ENCODE assay signal across 18 cellular contexts in the genomic region with DNA sequence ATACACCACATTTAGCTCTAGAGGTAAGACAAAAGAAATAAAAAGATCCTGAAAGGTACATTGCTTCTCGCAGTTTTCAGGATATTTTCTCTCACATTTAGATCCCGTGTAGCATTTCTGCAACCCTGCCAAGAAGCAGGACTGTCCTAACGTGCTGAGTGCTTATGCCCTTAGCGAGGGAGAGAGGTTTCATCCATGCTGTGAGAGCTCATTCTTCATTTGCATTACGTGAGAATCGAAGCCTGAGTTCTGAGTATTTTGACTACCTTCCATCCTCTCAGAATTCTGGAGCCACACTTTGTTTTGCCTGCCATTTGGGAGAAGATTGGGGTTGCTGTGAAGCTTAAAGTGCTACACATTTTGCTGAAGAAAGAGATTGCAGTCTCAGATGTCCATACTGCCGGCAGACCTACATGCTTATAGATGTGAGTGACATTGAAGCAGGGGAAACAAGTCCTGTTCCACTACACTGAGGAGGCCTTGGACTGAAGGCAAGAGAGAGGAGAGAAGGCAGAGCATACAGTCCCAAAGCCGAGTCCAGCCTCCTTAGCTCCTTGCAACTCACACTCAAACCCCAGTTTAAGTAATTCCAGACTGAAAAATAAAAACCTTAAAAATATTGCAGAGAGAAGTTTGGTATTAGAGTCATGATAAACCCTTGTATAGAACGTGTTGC.
A peak's percentile ranks its signal among the peaks of the same experiment; 100 is the strongest.
DNase-seq lines count a peak whose midpoint lies in the region; ATAC-seq, FAIRE-seq and TF ChIP-seq lines count a peak whose summit lies in the region.
"Had no signal": no experiment of that assay in that cellular context is flagged by ENCODE, and none has a peak within 500 bp of the region (broad histone marks: within the 10 kb centered on the region; RNA-seq: fewer than 3 reads in every experiment).

No MANE protein-coding gene starts in this region.

- no peak overlapping the region for H2AK5ac ChIP-seq in H9 (ENCODE audit: insufficient read length, low read length)

- H3K23me2 ChIP-seq in H9 (ENCODE audit: insufficient read length, low read depth, low read length, poor library complexity, severe bottlenecking), result no peaks in the 10 kb centered on the region

- H3K27ac Mint-ChIP-seq in Calu3 (ENCODE audit: unreplicated experiment) (peak overlapping the region; percentile 22), H9 (peak overlapping the region in 2 of 3 experiments; percentile 3 to 4; a peak in 1 of 7 replicates), Caco-2 (ENCODE audit: unreplicated experiment) (no peak overlapping the region)
- peak overlapping the region; percentile 22 for H3K27ac Mint-ChIP-seq in activated T-helper 1 cell treated with anti-CD3 and anti-CD28 coated beads, Interleukin-12 subunit alpha, Interleukin-12 subunit beta, Interleukin-2, Interleukin-4 antibody, amounts not matched to agents 30 ng/mL and 10 ng/mL and 1 ng/mL, durations not matched to agents 14 hours and 24 hours and 36 hours
- H3K27ac Mint-ChIP-seq: CD4-positive, alpha-beta T cell had no signal

- H4K8ac ChIP-seq in H9 (replicated peaks; ENCODE audit: insufficient read length, low read depth, low read length), result no peak overlapping the region

- H3K18ac ChIP-seq in H9 (ENCODE audit: insufficient read length, low read depth, low read length), result no peak overlapping the region

- no peak overlapping the region for H2BK15ac ChIP-seq in H9 (ENCODE audit: low read depth, low read length)

- FAIRE-seq in pancreas (lab: Jason Lieb, UNC), result no peak
- FAIRE-seq: GM12891 had no signal

- H3K9ac ChIP-seq in H9 (ENCODE audit: extremely low read depth, insufficient read length, low read length), result no peak overlapping the region
- H3K9ac ChIP-seq: BLaER1, GM23248 had no signal

- H3K4me1 Mint-ChIP-seq in Calu3 (ENCODE audit: low read depth, unreplicated experiment), result peaks cover 48% of the 10 kb centered on the region
- H3K4me1 Mint-ChIP-seq in H9, result peaks cover 21 to 22% of the 10 kb centered on the region in 2 experiments
- peaks cover 50% of the 10 kb centered on the region for H3K4me1 Mint-ChIP-seq in activated T-helper 1 cell treated with anti-CD3 and anti-CD28 coated beads, Interleukin-12 subunit alpha, Interleukin-12 subunit beta, Interleukin-2, Interleukin-4 antibody, amounts not matched to agents 30 ng/mL and 10 ng/mL and 1 ng/mL, durations not matched to agents 14 hours and 24 hours and 36 hours (ENCODE audit: low read depth)
- H3K4me1 Mint-ChIP-seq in Caco-2 (ENCODE audit: low read depth, unreplicated experiment), result peaks cover 21% of the 10 kb centered on the region

- no peak overlapping the region for H3K56ac ChIP-seq in H9 (ENCODE audit: insufficient read length, low read depth, low read length)

- no peaks in the 10 kb centered on the region for H4K20me1 ChIP-seq in H9 (ENCODE audit: control insufficient read depth, insufficient read depth, insufficient read length)
- H4K20me1 ChIP-seq: BLaER1 had no signal

- no peak overlapping the region for H3K4ac ChIP-seq in H9 (ENCODE audit: low read depth, low read length)

- no peak overlapping the region for H3K4me2 ChIP-seq in H9 (ENCODE audit: insufficient read depth, insufficient read length, low read length)
- H3K4me2 ChIP-seq: BLaER1 had no signal

- POLR2A ChIA-PET in Caco-2 (lab: Charles Lee), result no interaction called here

- H2BK120ac ChIP-seq in H9 (ENCODE audit: low read depth, low read length, poor library complexity, severe bottlenecking), result no peak overlapping the region

- H3K4me1 ChIP-seq in H9 (ENCODE audit: insufficient read depth, low read length) (no peaks in the 10 kb centered on the region; the same call in 1 of the 2 replicates), pancreas (no peaks in the 10 kb centered on the region), Caco-2 (peaks cover 20% of the 10 kb centered on the region)
- H3K4me1 ChIP-seq: BLaER1 had no signal

- no peak overlapping the region for H3K23ac ChIP-seq in H9 (ENCODE audit: insufficient read length, low read depth, low read length)

- BruUV-seq in Calu3 (replicated peaks; lab: Mats Ljungman, UMichigan) (no TSS peak), Caco-2 (replicated peaks; lab: Mats Ljungman, UMichigan) (no TSS peak)

- H3K9me3 ChIP-seq in H9 (ENCODE audit: control insufficient read depth, low read depth, low read length) (no peaks in the 10 kb centered on the region), pancreas (no peaks in the 10 kb centered on the region), Caco-2 (no peaks in the 10 kb centered on the region)
- H3K9me3 ChIP-seq: BLaER1 had no signal

- H4K5ac ChIP-seq in H9 (ENCODE audit: insufficient read length, low read depth, low read length), result no peak overlapping the region

- CTCF ChIA-PET in Calu3 (lab: Charles Lee), result interaction anchor here (0.6 to 1.1 kb wide), 2 partner anchors 43 to 70 kb away, joined by 3 read pairs; no protein-coding TSS in a partner anchor
- CTCF ChIA-PET in Caco-2 (lab: Charles Lee), result no interaction called here

- no peak overlapping the region for H4K91ac ChIP-seq in H9 (ENCODE audit: insufficient read length, low read depth, low read length)

- H3T11ph ChIP-seq in H9 (ENCODE audit: low read length), result no peak overlapping the region

- TF ChIP-seq CTCF in Calu3 (IDR thresholded peaks at IDR 0.05; ENCODE audit: unreplicated experiment), result no peak
- no peak for TF ChIP-seq CTCF in H9 (conservative IDR thresholded peaks at IDR 0.05)
- no peak for TF ChIP-seq CTCF in pancreas (IDR thresholded peaks at IDR 0.05)
- no peak for TF ChIP-seq CTCF in Caco-2 (IDR thresholded peaks at IDR 0.05; ENCODE audit: insufficient read depth in 1 of 2, low read depth in 1 of 2, low read length in 1 of 2, severe bottlenecking in 1 of 2, unreplicated experiment in 1 of 2)

- no peak overlapping the region for H2BK12ac ChIP-seq in H9 (ENCODE audit: insufficient read length, low read depth, low read length)

- no peaks in the 10 kb centered on the region for H3K9me3 Mint-ChIP-seq in Calu3 (ENCODE audit: low read depth, unreplicated experiment)
- no peaks in the 10 kb centered on the region for H3K9me3 Mint-ChIP-seq in H9
- no peaks in the 10 kb centered on the region for H3K9me3 Mint-ChIP-seq in activated T-helper 1 cell treated with anti-CD3 and anti-CD28 coated beads, Interleukin-12 subunit alpha, Interleukin-12 subunit beta, Interleukin-2, Interleukin-4 antibody, amounts not matched to agents 30 ng/mL and 10 ng/mL and 1 ng/mL, durations not matched to agents 14 hours and 24 hours and 36 hours
- H3K9me3 Mint-ChIP-seq in Caco-2 (ENCODE audit: unreplicated experiment), result no peaks in the 10 kb centered on the region
- H3K9me3 Mint-ChIP-seq: CD4-positive, alpha-beta T cell had no signal

- no peak overlapping the region for H3K14ac ChIP-seq in H9 (ENCODE audit: insufficient read depth, low read length)

- H3K27ac ChIP-seq in H9 (ENCODE audit: insufficient read length, low read depth, low read length) (no peak overlapping the region), pancreas (no peak overlapping the region)
- H3K27ac ChIP-seq: BLaER1, GM23248 had no signal

- H3K36me3 ChIP-seq in pancreas, result no peaks in the 10 kb centered on the region
- H3K36me3 ChIP-seq in Caco-2 (ENCODE audit: control insufficient read depth, insufficient read depth, low read length), result no peaks in the 10 kb centered on the region
- H3K36me3 ChIP-seq: BLaER1 had no signal

- DNase-seq in Calu3, result no peak
- no peak for DNase-seq in H9
- DNase-seq in activated T-helper 1 cell treated with anti-CD3 and anti-CD28 coated beads, Interleukin-12 subunit alpha, Interleukin-12 subunit beta, Interleukin-2, Interleukin-4 antibody, amounts not matched to agents 30 ng/mL and 10 ng/mL and 1 ng/mL, durations not matched to agents 14 hours and 24 hours and 36 hours (ENCODE audit: low spot score), result no peak
- DNase-seq in left lobe of liver (ENCODE audit: low spot score), result no peak
- DNase-seq in NCI-H82 treated with DMSO at 0.1 percent for 48 hours (lab: John Stamatoyannopoulos, UW; ENCODE audit: unreplicated experiment), result no peak
- DNase-seq in pancreas, result no peak
- DNase-seq in Caco-2, result no peak
- DNase-seq: ACHN; CD4-positive, alpha-beta T cell; COR-L47; GM23248; Kasumi-1; NCI-H1694 treated with DMSO at 0.1 percent for 48 hours; NCI-H524 treated with DMSO at 0.1 percent for 48 hours; NCI-H82; Right ventricle myocardium superior had no signal

- WGBS in H9 (ENCODE audit: extremely low coverage, insufficient read length, low lambda C conversion rate), result no CpG with 5 or more reads among the region's 9 CpGs
- 77 to 79% methylated on average over 9 of the region's 9 CpGs for WGBS in pancreas, 2 donors

- H3K4me3 ChIP-seq in pancreas (no peak overlapping the region), Caco-2 (ENCODE audit: low read depth, low read length) (no peak overlapping the region)
- H3K4me3 ChIP-seq: BLaER1, GM23248 had no signal

- peak; percentile 6 for ATAC-seq in left lobe of liver
- no peak for ATAC-seq in pancreas

- intact Hi-C loops in Calu3 (cut with micrococcal nuclease; ENCODE audit: unreplicated experiment), result no loop called here
- intact Hi-C loops in activated T-helper 1 cell treated with anti-CD3 and anti-CD28 coated beads, Interleukin-12 subunit alpha, Interleukin-12 subunit beta, Interleukin-2, Interleukin-4 antibody, amounts not matched to agents 30 ng/mL and 10 ng/mL and 1 ng/mL, durations not matched to agents 14 hours and 24 hours and 36 hours (cut with micrococcal nuclease), result no loop called here
- intact Hi-C loops in pancreas (cut with DNase I), result no loop called here
- intact Hi-C loops in Caco-2 (cut with micrococcal nuclease; ENCODE audit: unreplicated experiment), result no loop called here

- H3K79me1 ChIP-seq in H9 (ENCODE audit: insufficient read depth, low read depth, low read length, poor library complexity, severe bottlenecking), result no peaks in the 10 kb centered on the region

- H2BK5ac ChIP-seq in H9 (ENCODE audit: insufficient read length, low read length), result no peak overlapping the region

- no peak overlapping the region for H2AFZ ChIP-seq in H9 (ENCODE audit: low read length)
- H2AFZ ChIP-seq: GM23248 had no signal

- H3K27me3 ChIP-seq in H9 (ENCODE audit: insufficient read depth, low read length), result no peaks in the 10 kb centered on the region
- H3K27me3 ChIP-seq in pancreas, result no peaks in the 10 kb centered on the region
- H3K27me3 ChIP-seq in Caco-2 (replicated peaks; ENCODE audit: control insufficient read depth, insufficient read depth, low read length), result no peaks in the 10 kb centered on the region
- H3K27me3 ChIP-seq: BLaER1 had no signal

- H3K79me2 ChIP-seq in H9 (ENCODE audit: insufficient read depth, low read length), result no peaks in the 10 kb centered on the region

- H3K27me3 Mint-ChIP-seq in Calu3 (ENCODE audit: unreplicated experiment), result no peaks in the 10 kb centered on the region
- H3K27me3 Mint-ChIP-seq in H9 (ENCODE audit: low read depth), result no peaks in the 10 kb centered on the region
- no peaks in the 10 kb centered on the region for H3K27me3 Mint-ChIP-seq in activated T-helper 1 cell treated with anti-CD3 and anti-CD28 coated beads, Interleukin-12 subunit alpha, Interleukin-12 subunit beta, Interleukin-2, Interleukin-4 antibody, amounts not matched to agents 30 ng/mL and 10 ng/mL and 1 ng/mL, durations not matched to agents 14 hours and 24 hours and 36 hours (ENCODE audit: insufficient read depth)
- H3K27me3 Mint-ChIP-seq in Caco-2 (ENCODE audit: insufficient read depth, unreplicated experiment), result no peaks in the 10 kb centered on the region
- H3K27me3 Mint-ChIP-seq: CD4-positive, alpha-beta T cell had no signal

- H3K4me3 Mint-ChIP-seq in Calu3 (ENCODE audit: low read depth, unreplicated experiment), result no peak overlapping the region
- H3K4me3 Mint-ChIP-seq in H9, result peak overlapping the region in 1 of 2 experiments; percentile 20; a peak in 2 of 5 replicates
- no peak overlapping the region for H3K4me3 Mint-ChIP-seq in activated T-helper 1 cell treated with anti-CD3 and anti-CD28 coated beads, Interleukin-12 subunit alpha, Interleukin-12 subunit beta, Interleukin-2, Interleukin-4 antibody, amounts not matched to agents 30 ng/mL and 10 ng/mL and 1 ng/mL, durations not matched to agents 14 hours and 24 hours and 36 hours
- H3K4me3 Mint-ChIP-seq in Caco-2 (ENCODE audit: unreplicated experiment), result no peak overlapping the region
- H3K4me3 Mint-ChIP-seq: CD4-positive, alpha-beta T cell had no signal

- peaks cover 15% of the 10 kb centered on the region for H3K36me3 Mint-ChIP-seq in Calu3 (ENCODE audit: insufficient read depth, unreplicated experiment)
- H3K36me3 Mint-ChIP-seq in H9 (ENCODE audit: insufficient read depth in 1 of 3, low read depth in 3 of 3), result no peaks in the 10 kb centered on the region; a peak in 1 of 7 replicates
- peaks cover 9% of the 10 kb centered on the region for H3K36me3 Mint-ChIP-seq in activated T-helper 1 cell treated with anti-CD3 and anti-CD28 coated beads, Interleukin-12 subunit alpha, Interleukin-12 subunit beta, Interleukin-2, Interleukin-4 antibody, amounts not matched to agents 30 ng/mL and 10 ng/mL and 1 ng/mL, durations not matched to agents 14 hours and 24 hours and 36 hours (ENCODE audit: low read depth)
- H3K36me3 Mint-ChIP-seq in Caco-2 (ENCODE audit: insufficient read depth, unreplicated experiment), result no peaks in the 10 kb centered on the region

- H2BK20ac ChIP-seq in H9 (ENCODE audit: low read depth, low read length, poor library complexity, severe bottlenecking), result no peak overlapping the region
